In genomic region chr4:84235131-84235530, GRCh38 we compare ENCODE assay signal across 23 cellular contexts.
DNase-seq lines count a peak whose midpoint lies in the region; ATAC-seq, FAIRE-seq and TF ChIP-seq lines count a peak whose summit lies in the region.
"Had no signal": no experiment of that assay in that cellular context is flagged by ENCODE, and none has a peak within 500 bp of the region (broad histone marks: within the 10 kb centered on the region; RNA-seq: fewer than 3 reads in every experiment).

No MANE protein-coding gene starts in this region.

- peak; percentile 14 for FAIRE-seq in GM12892 (lab: Jason Lieb, UNC)

- CTCF ChIA-PET in activated CD8-positive, alpha-beta memory T cell treated with anti-CD3 and anti-CD28 coated beads, Interleukin-2, amount 10 ng/mL, durations not matched to agents 7 days and 5 days (lab: Charles Lee), result no interaction called here

- H3K27me3 Mint-ChIP-seq in activated CD8-positive, alpha-beta memory T cell treated with anti-CD3 and anti-CD28 coated beads, Interleukin-2, amount 10 ng/mL, durations not matched to agents 7 days and 5 days, result no peaks in the 10 kb centered on the region
- H3K27me3 Mint-ChIP-seq: T-helper 17 cell, type B pancreatic cell had no signal

- no peaks in the 10 kb centered on the region for H3K36me3 ChIP-seq in HAP-1 (replicated peaks)
- H3K36me3 ChIP-seq: BLaER1 had no signal

- no peaks in the 10 kb centered on the region for H3K4me1 ChIP-seq in HAP-1

- DNase-seq in GM12892 (ENCODE audit: insufficient read length), result no peak
- DNase-seq in NCI-H524 treated with DMSO at 0.1 percent for 48 hours (lab: John Stamatoyannopoulos, UW), result no peak
- DNase-seq in HAP-1 (ENCODE audit: low spot score in 2 of 2), result no peak
- no peak for DNase-seq in omental fat pad (ENCODE audit: low spot score)
- no peak for DNase-seq in activated CD8-positive, alpha-beta memory T cell treated with anti-CD3 and anti-CD28 coated beads, Interleukin-2, amount 10 ng/mL, durations not matched to agents 7 days and 5 days
- DNase-seq: 8988T; activated CD4-positive, alpha-beta T cell treated with anti-CD3 and anti-CD28 coated beads for 1 hour; aorta; cerebellar nuclear complex; Karpas-422; NCI-H2227 treated with DMSO at 0.1 percent for 48 hours; retina; SHP77 treated with DMSO at 0.1 percent for 48 hours; stimulated activated CD4-positive, alpha-beta T cell treated with anti-CD3 and anti-CD28 coated beads, Interleukin-15, amount 100 ng/mL, for 24 hours; stimulated activated naive CD8-positive, alpha-beta T cell treated with anti-CD3 and anti-CD28 coated beads, Interleukin-15, Interleukin-2, amounts not matched to agents 100 U/mL and 50 U/mL, for 24 hours; T-helper 17 cell had no signal

- no peak overlapping the region for H3K27ac Mint-ChIP-seq in activated CD8-positive, alpha-beta memory T cell treated with anti-CD3 and anti-CD28 coated beads, Interleukin-2, amount 10 ng/mL, durations not matched to agents 7 days and 5 days
- H3K27ac Mint-ChIP-seq: mesothelial cell of epicardium, T-helper 17 cell, type B pancreatic cell had no signal

- peak; percentile 18 for ATAC-seq in GM19397 (IDR thresholded peaks at IDR 0.05; ENCODE audit: unreplicated experiment)
- peak; percentile 15 for ATAC-seq in HG02973 (IDR thresholded peaks at IDR 0.05; ENCODE audit: unreplicated experiment)
- peak; percentile 22 for ATAC-seq in HG03460 (IDR thresholded peaks at IDR 0.05; ENCODE audit: unreplicated experiment)
- ATAC-seq in omental fat pad (ENCODE audit: low FRiP score), result no peak
- ATAC-seq in activated CD8-positive, alpha-beta memory T cell treated with anti-CD3 and anti-CD28 coated beads, Interleukin-2, amount 10 ng/mL, durations not matched to agents 7 days and 5 days, result no peak
- ATAC-seq: stimulated activated naive CD8-positive, alpha-beta T cell treated with anti-CD3 and anti-CD28 coated beads, Interleukin-15, Interleukin-2, amounts not matched to agents 100 U/mL and 50 U/mL, for 24 hours; T-helper 17 cell had no signal

- in situ Hi-C loops in HAP-1 (cut with MboI; ENCODE audit: low sequenced_read_pairs), result no loop called here

- no peak for TF ChIP-seq POLR2A in GM12892 (IDR thresholded peaks at IDR 0.05; ENCODE audit: low read depth, low read length)

- no peaks in the 10 kb centered on the region for H3K9me3 ChIP-seq in HAP-1

- H3K36me3 Mint-ChIP-seq in activated CD8-positive, alpha-beta memory T cell treated with anti-CD3 and anti-CD28 coated beads, Interleukin-2, amount 10 ng/mL, durations not matched to agents 7 days and 5 days, result no peaks in the 10 kb centered on the region
- H3K36me3 Mint-ChIP-seq: mesothelial cell of epicardium, type B pancreatic cell had no signal

- no peak for TF ChIP-seq CTCF in omental fat pad (IDR thresholded peaks at IDR 0.05)

- H3K4me3 Mint-ChIP-seq in activated CD8-positive, alpha-beta memory T cell treated with anti-CD3 and anti-CD28 coated beads, Interleukin-2, amount 10 ng/mL, durations not matched to agents 7 days and 5 days, result no peak overlapping the region
- H3K4me3 Mint-ChIP-seq: mesothelial cell of epicardium, neural crest cell, T-helper 17 cell, type B pancreatic cell had no signal

- H3K4me1 Mint-ChIP-seq in activated CD8-positive, alpha-beta memory T cell treated with anti-CD3 and anti-CD28 coated beads, Interleukin-2, amount 10 ng/mL, durations not matched to agents 7 days and 5 days, result no peaks in the 10 kb centered on the region
- H3K4me1 Mint-ChIP-seq: mesothelial cell of epicardium, T-helper 17 cell had no signal

- no peak overlapping the region for H3K4me3 ChIP-seq in HAP-1
- H3K4me3 ChIP-seq: BLaER1 had no signal

- no peaks in the 10 kb centered on the region for H3K27me3 ChIP-seq in HAP-1 (ENCODE audit: low read depth)
- H3K27me3 ChIP-seq: BLaER1 had no signal

- H3K9me3 Mint-ChIP-seq in activated CD8-positive, alpha-beta memory T cell treated with anti-CD3 and anti-CD28 coated beads, Interleukin-2, amount 10 ng/mL, durations not matched to agents 7 days and 5 days (ENCODE audit: low read depth), result no peaks in the 10 kb centered on the region
- H3K9me3 Mint-ChIP-seq: mesothelial cell of epicardium, neural crest cell, type B pancreatic cell had no signal

Comparison
In these comparisons a context has a peak if more than half of its experiments do, and no peak if none do; other contexts are left out.
1. ATAC-seq: peak in GM19397 (single experiment), HG02973 (single experiment) and HG03460 (single experiment); none in omental fat pad (single experiment) and activated CD8-positive, alpha-beta memory T cell treated with anti-CD3 and anti-CD28 coated beads, Interleukin-2, amount 10 ng/mL, durations not matched to agents 7 days and 5 days (single experiment).